9 cellular contexts compared by ENCODE assay signal in the genomic region with DNA sequence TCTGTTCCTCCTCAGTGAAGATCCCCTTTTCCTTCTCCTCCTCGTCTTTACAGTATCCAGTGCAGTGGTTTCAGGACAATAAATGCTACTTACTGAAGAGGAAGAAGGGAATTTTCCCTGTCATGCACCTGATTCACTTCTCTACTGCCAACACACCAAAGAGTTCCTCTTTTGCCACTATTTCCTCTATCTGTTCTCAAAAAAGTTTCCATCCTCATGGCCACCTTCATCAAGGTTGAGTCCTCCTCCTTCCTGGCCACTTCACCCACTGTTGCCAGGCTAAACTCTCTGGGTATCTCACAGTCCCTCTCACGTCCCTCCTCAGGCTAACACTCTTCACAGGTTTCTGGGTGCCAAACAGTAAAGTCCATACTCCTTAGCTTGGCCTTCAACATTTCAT.
DNase-seq lines count a peak whose midpoint lies in the region; ATAC-seq lines count a peak whose summit lies in the region.
"Had no signal": no experiment of that assay in that cellular context is flagged by ENCODE, and none has a peak within 500 bp of the region (broad histone marks: within the 10 kb centered on the region; RNA-seq: fewer than 3 reads in every experiment).

No MANE protein-coding gene starts in this region.

- no peaks in the 10 kb centered on the region for H3K27me3 Mint-ChIP-seq in stimulated activated naive CD8-positive, alpha-beta T cell treated with anti-CD3 and anti-CD28 coated beads, Interleukin-15, Interleukin-2, amounts not matched to agents 100 ng/mL and 50 ng/mL, for 24 hours

- H3K4me1 Mint-ChIP-seq in stimulated activated naive CD8-positive, alpha-beta T cell treated with anti-CD3 and anti-CD28 coated beads, Interleukin-15, Interleukin-2, amounts not matched to agents 100 ng/mL and 50 ng/mL, for 24 hours (ENCODE audit: low read depth) = peaks cover 18% of the 10 kb centered on the region

- peak overlapping the region; percentile 83 for H3K27ac Mint-ChIP-seq in stimulated activated naive CD8-positive, alpha-beta T cell treated with anti-CD3 and anti-CD28 coated beads, Interleukin-15, Interleukin-2, amounts not matched to agents 100 ng/mL and 50 ng/mL, for 24 hours

- H3K36me3 Mint-ChIP-seq in stimulated activated naive CD8-positive, alpha-beta T cell treated with anti-CD3 and anti-CD28 coated beads, Interleukin-15, Interleukin-2, amounts not matched to agents 100 ng/mL and 50 ng/mL, for 24 hours (ENCODE audit: low read depth) = peaks cover 8% of the 10 kb centered on the region

- H3K9me3 Mint-ChIP-seq in stimulated activated naive CD8-positive, alpha-beta T cell treated with anti-CD3 and anti-CD28 coated beads, Interleukin-15, Interleukin-2, amounts not matched to agents 100 ng/mL and 50 ng/mL, for 24 hours = no peaks in the 10 kb centered on the region

- ATAC-seq in HG02763 (IDR thresholded peaks at IDR 0.05; ENCODE audit: unreplicated experiment) = peak; percentile 58
- ATAC-seq: foreskin keratinocyte had no signal

- DNase-seq in SIG-M5 treated with dmso at 0.1 percent for 504 hours (lab: John Stamatoyannopoulos, UW; ENCODE audit: unreplicated experiment) (peak; percentile 43), SIG-M5 (lab: John Stamatoyannopoulos, UW) (no peak), MV-4-11 (lab: John Stamatoyannopoulos, UW) (peak; percentile 63), DMS 273 (lab: John Stamatoyannopoulos, UW; ENCODE audit: unreplicated experiment) (no peak), NCI-H82 (lab: John Stamatoyannopoulos, UW) (no peak), iPS-NIHi11 (ENCODE audit: low spot score) (no peak)
- DNase-seq: foreskin keratinocyte had no signal

- no peak overlapping the region for H3K4me3 Mint-ChIP-seq in stimulated activated naive CD8-positive, alpha-beta T cell treated with anti-CD3 and anti-CD28 coated beads, Interleukin-15, Interleukin-2, amounts not matched to agents 100 ng/mL and 50 ng/mL, for 24 hours

Comparison
In these comparisons a context has a peak if more than half of its experiments do, and no peak if none do; other contexts are left out.
1. DNase-seq: peak in SIG-M5 treated with dmso at 0.1 percent for 504 hours (single experiment) and MV-4-11 (single experiment); none in SIG-M5 (single experiment), DMS 273 (single experiment), NCI-H82 (single experiment) and iPS-NIHi11 (single experiment).